In the genomic region with DNA sequence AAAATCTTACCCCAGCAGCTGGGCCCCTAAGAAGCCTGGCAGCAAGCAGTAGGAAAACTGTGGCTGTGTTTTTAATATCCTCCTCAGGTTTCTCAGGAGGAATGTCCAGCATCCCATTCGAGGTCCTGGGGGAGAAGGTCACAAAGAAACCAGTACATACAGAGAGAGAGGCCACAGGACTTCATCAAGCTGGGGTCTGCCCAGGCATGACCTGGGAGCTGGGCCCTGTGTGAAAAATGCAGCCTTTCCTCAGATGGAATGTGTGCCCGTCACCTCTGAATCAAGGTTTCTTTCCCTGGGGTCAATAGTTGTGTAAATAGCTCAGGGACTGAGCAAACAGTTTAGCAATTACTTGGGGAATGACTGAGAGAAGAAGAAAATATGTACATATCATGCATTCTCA, we compare ENCODE assay signal across 1 cellular context.
TF ChIP-seq lines count a peak whose summit lies in the region.

No MANE protein-coding gene starts in this region.

TF ChIP-seq in HepG2, 621 proteins besides CTCF, POLR2A, EP300 and RAD21 (continued from another document and continues in another):
- TF ChIP-seq SP1 (IDR thresholded peaks at IDR 0.05) (no peak), SP1 (CRISPR knock-in tag; IDR thresholded peaks at IDR 0.05) (no peak), U2AF2 (IDR thresholded peaks at IDR 0.05; ENCODE audit: low read depth, low read length) (no peak), NFE2L2 (IDR thresholded peaks at IDR 0.05; ENCODE audit: low read length) (no peak), ZNF296 (CRISPR knock-in tag; conservative IDR thresholded peaks at IDR 0.05) (no peak), ZNF207 (IDR thresholded peaks at IDR 0.05; ENCODE audit: borderline replicate concordance) (no peak), ZNF143 (CRISPR knock-in tag; IDR thresholded peaks at IDR 0.05) (no peak), TCF12 (IDR thresholded peaks at IDR 0.05) (no peak), TCF12 (CRISPR knock-in tag; IDR thresholded peaks at IDR 0.05) (no peak), DNMT1 (CRISPR knock-in tag; IDR thresholded peaks at IDR 0.05) (no peak), ZNF367 (CRISPR knock-in tag; IDR thresholded peaks at IDR 0.05; ENCODE audit: borderline replicate concordance) (no peak), GATAD2A (CRISPR knock-in tag; IDR thresholded peaks at IDR 0.05) (peak; percentile 98), ARHGAP35 (CRISPR knock-in tag; IDR thresholded peaks at IDR 0.05; ENCODE audit: borderline replicate concordance) (no peak), GABPA (IDR thresholded peaks at IDR 0.05; ENCODE audit: low read depth, low read length) (no peak), GABPA (CRISPR knock-in tag; IDR thresholded peaks at IDR 0.05; ENCODE audit: low read depth) (peak; percentile 40; the same call in 1 of the 2 replicates), ZNF3 (CRISPR knock-in tag; IDR thresholded peaks at IDR 0.05) (no peak), SYNCRIP (IDR thresholded peaks at IDR 0.05; ENCODE audit: insufficient read depth, low read depth, low read length) (no peak), MIXL1 (CRISPR knock-in tag; IDR thresholded peaks at IDR 0.05) (peak; percentile 90), ZC3H13 (CRISPR knock-in tag; IDR thresholded peaks at IDR 0.05) (0 out of 2 replicates have a peak, but pooled peaks have one; percentile 32), ZNF562 (CRISPR knock-in tag; IDR thresholded peaks at IDR 0.05; ENCODE audit: borderline replicate concordance) (no peak), NFIB (CRISPR knock-in tag; IDR thresholded peaks at IDR 0.05; ENCODE audit: borderline replicate concordance) (no peak), ZFP82 (CRISPR knock-in tag; IDR thresholded peaks at IDR 0.05; ENCODE audit: borderline replicate concordance) (no peak), ZNF7 (CRISPR knock-in tag; IDR thresholded peaks at IDR 0.05) (no peak), ZNF260 (CRISPR knock-in tag; IDR thresholded peaks at IDR 0.05; ENCODE audit: borderline replicate concordance, low read depth) (no peak), ETV5 (CRISPR knock-in tag; IDR thresholded peaks at IDR 0.05; ENCODE audit: borderline replicate concordance) (peak; percentile 44; the same call in 1 of the 2 replicates), ZSCAN9 (CRISPR knock-in tag; IDR thresholded peaks at IDR 0.05; ENCODE audit: borderline replicate concordance) (peak; percentile 88), U2AF1 (optimal IDR thresholded peaks at IDR 0.05; ENCODE audit: low read depth, low read length) (no peak), ZKSCAN8 (CRISPR knock-in tag; IDR thresholded peaks at IDR 0.05; ENCODE audit: borderline replicate concordance) (peak; percentile 77; the same call in 1 of the 2 replicates), NR3C1 (CRISPR knock-in tag; IDR thresholded peaks at IDR 0.05) (no peak), ZNF598 (CRISPR knock-in tag; IDR thresholded peaks at IDR 0.05; ENCODE audit: borderline replicate concordance) (no peak), SPEN (CRISPR knock-in tag; IDR thresholded peaks at IDR 0.05; ENCODE audit: low read depth) (0 out of 2 replicates have a peak, but pooled peaks have one; percentile 53), CEBPB (IDR thresholded peaks at IDR 0.05; ENCODE audit: borderline replicate concordance, low read depth, low read length) (peak; percentile 86), MYNN (CRISPR knock-in tag; IDR thresholded peaks at IDR 0.05; ENCODE audit: low read depth) (no peak), ZNF792 (CRISPR knock-in tag; IDR thresholded peaks at IDR 0.05) (no peak), KAT8 (CRISPR knock-in tag; IDR thresholded peaks at IDR 0.05) (no peak; the same call in 1 of the 2 replicates), RCOR2 (CRISPR knock-in tag; IDR thresholded peaks at IDR 0.05) (peak; percentile 84), SMC3 (IDR thresholded peaks at IDR 0.05; ENCODE audit: low read length) (peak; percentile 23; the same call in 1 of the 2 replicates), KLF11 (CRISPR knock-in tag; IDR thresholded peaks at IDR 0.05) (no peak), GZF1 (CRISPR knock-in tag; IDR thresholded peaks at IDR 0.05) (no peak; the same call in 1 of the 2 replicates), NFYC (CRISPR knock-in tag; IDR thresholded peaks at IDR 0.05) (peak; percentile 22; the same call in 1 of the 2 replicates), ONECUT2 (CRISPR knock-in tag; IDR thresholded peaks at IDR 0.05) (peak; percentile 82), TOE1 (CRISPR knock-in tag; IDR thresholded peaks at IDR 0.05) (no peak), ZNF263 (CRISPR knock-in tag; IDR thresholded peaks at IDR 0.05) (no peak), ZNF883 (CRISPR knock-in tag; IDR thresholded peaks at IDR 0.05; ENCODE audit: not compliant biosample characterization) (no peak), ZNF432 (CRISPR knock-in tag; IDR thresholded peaks at IDR 0.05; ENCODE audit: borderline replicate concordance) (no peak), GTF3A (CRISPR knock-in tag; conservative IDR thresholded peaks at IDR 0.05) (no peak), AKAP8 (CRISPR knock-in tag; IDR thresholded peaks at IDR 0.05) (peak; percentile 35; the same call in 1 of the 2 replicates), ISX (CRISPR knock-in tag; conservative IDR thresholded peaks at IDR 0.05) (no peak), FOXM1 (CRISPR knock-in tag; IDR thresholded peaks at IDR 0.05) (no peak), MAFF (IDR thresholded peaks at IDR 0.05; ENCODE audit: low read depth, low read length) (no peak), SRY (CRISPR knock-in tag; IDR thresholded peaks at IDR 0.05) (no peak), ZNF749 (CRISPR knock-in tag; IDR thresholded peaks at IDR 0.05; ENCODE audit: borderline replicate concordance) (no peak)
- TF ChIP-seq, protein P1, sequence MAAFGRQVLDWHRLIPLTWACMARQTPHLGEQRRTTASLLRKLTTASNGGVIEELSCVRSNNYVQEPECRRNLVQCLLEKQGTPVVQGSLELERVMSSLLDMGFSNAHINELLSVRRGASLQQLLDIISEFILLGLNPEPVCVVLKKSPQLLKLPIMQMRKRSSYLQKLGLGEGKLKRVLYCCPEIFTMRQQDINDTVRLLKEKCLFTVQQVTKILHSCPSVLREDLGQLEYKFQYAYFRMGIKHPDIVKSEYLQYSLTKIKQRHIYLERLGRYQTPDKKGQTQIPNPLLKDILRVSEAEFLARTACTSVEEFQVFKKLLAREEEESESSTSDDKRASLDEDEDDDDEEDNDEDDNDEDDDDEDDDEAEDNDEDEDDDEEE (CRISPR knock-in tag; IDR thresholded peaks at IDR 0.05): no peak
- TF ChIP-seq, protein P2, sequence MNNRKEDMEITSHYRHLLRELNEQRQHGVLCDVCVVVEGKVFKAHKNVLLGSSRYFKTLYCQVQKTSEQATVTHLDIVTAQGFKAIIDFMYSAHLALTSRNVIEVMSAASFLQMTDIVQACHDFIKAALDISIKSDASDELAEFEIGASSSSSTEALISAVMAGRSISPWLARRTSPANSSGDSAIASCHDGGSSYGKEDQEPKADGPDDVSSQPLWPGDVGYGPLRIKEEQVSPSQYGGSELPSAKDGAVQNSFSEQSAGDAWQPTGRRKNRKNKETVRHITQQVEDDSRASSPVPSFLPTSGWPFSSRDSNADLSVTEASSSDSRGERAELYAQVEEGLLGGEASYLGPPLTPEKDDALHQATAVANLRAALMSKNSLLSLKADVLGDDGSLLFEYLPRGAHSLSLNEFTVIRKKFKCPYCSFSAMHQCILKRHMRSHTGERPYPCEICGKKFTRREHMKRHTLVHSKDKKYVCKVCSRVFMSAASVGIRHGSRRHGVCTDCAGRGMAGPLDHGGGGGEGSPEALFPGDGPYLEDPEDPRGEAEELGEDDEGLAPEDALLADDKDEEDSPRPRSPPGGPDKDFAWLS (CRISPR knock-in tag; IDR thresholded peaks at IDR 0.05; ENCODE audit: borderline replicate concordance): no peak
- TF ChIP-seq, protein P3, sequence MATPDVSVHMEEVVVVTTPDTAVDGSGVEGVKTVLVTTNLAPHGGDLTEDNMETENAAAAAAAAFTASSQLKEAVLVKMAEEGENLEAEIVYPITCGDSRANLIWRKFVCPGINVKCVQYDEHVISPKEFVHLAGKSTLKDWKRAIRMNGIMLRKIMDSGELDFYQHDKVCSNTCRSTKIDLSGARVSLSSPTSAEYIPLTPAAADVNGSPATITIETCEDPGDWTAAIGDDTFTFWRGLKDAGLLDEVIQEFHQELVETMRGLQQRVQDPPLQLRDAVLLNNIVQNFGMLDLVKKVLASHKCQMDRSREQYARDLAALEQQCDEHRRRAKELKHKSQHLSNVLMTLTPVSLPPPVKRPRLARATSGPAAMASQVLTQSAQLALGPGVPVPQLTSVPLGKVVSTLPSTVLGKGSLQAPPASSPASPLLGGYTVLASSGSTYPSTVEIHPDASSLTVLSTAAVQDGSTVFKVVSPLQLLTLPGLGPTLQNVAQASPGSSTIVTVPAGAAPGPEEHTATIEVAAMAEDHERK (CRISPR knock-in tag; IDR thresholded peaks at IDR 0.05; ENCODE audit: low read depth): no peak
- TF ChIP-seq, protein P4, sequence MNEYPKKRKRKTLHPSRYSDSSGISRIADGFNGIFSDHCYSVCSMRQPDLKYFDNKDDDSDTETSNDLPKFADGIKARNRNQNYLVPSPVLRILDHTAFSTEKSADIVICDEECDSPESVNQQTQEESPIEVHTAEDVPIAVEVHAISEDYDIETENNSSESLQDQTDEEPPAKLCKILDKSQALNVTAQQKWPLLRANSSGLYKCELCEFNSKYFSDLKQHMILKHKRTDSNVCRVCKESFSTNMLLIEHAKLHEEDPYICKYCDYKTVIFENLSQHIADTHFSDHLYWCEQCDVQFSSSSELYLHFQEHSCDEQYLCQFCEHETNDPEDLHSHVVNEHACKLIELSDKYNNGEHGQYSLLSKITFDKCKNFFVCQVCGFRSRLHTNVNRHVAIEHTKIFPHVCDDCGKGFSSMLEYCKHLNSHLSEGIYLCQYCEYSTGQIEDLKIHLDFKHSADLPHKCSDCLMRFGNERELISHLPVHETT (CRISPR knock-in tag; conservative IDR thresholded peaks at IDR 0.05): no peak
- TF ChIP-seq, protein P5, sequence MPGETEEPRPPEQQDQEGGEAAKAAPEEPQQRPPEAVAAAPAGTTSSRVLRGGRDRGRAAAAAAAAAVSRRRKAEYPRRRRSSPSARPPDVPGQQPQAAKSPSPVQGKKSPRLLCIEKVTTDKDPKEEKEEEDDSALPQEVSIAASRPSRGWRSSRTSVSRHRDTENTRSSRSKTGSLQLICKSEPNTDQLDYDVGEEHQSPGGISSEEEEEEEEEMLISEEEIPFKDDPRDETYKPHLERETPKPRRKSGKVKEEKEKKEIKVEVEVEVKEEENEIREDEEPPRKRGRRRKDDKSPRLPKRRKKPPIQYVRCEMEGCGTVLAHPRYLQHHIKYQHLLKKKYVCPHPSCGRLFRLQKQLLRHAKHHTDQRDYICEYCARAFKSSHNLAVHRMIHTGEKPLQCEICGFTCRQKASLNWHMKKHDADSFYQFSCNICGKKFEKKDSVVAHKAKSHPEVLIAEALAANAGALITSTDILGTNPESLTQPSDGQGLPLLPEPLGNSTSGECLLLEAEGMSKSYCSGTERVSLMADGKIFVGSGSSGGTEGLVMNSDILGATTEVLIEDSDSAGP (CRISPR knock-in tag; IDR thresholded peaks at IDR 0.05; ENCODE audit: borderline replicate concordance): no peak
- TF ChIP-seq, protein P6, sequence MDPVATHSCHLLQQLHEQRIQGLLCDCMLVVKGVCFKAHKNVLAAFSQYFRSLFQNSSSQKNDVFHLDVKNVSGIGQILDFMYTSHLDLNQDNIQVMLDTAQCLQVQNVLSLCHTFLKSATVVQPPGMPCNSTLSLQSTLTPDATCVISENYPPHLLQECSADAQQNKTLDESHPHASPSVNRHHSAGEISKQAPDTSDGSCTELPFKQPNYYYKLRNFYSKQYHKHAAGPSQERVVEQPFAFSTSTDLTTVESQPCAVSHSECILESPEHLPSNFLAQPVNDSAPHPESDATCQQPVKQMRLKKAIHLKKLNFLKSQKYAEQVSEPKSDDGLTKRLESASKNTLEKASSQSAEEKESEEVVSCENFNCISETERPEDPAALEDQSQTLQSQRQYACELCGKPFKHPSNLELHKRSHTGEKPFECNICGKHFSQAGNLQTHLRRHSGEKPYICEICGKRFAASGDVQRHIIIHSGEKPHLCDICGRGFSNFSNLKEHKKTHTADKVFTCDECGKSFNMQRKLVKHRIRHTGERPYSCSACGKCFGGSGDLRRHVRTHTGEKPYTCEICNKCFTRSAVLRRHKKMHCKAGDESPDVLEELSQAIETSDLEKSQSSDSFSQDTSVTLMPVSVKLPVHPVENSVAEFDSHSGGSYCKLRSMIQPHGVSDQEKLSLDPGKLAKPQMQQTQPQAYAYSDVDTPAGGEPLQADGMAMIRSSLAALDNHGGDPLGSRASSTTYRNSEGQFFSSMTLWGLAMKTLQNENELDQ (CRISPR knock-in tag; IDR thresholded peaks at IDR 0.05; ENCODE audit: borderline replicate concordance): no peak
- TF ChIP-seq, protein P7, sequence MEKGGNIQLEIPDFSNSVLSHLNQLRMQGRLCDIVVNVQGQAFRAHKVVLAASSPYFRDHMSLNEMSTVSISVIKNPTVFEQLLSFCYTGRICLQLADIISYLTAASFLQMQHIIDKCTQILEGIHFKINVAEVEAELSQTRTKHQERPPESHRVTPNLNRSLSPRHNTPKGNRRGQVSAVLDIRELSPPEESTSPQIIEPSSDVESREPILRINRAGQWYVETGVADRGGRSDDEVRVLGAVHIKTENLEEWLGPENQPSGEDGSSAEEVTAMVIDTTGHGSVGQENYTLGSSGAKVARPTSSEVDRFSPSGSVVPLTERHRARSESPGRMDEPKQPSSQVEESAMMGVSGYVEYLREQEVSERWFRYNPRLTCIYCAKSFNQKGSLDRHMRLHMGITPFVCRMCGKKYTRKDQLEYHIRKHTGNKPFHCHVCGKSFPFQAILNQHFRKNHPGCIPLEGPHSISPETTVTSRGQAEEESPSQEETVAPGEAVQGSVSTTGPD (CRISPR knock-in tag; IDR thresholded peaks at IDR 0.05): no peak
- TF ChIP-seq, protein P8, sequence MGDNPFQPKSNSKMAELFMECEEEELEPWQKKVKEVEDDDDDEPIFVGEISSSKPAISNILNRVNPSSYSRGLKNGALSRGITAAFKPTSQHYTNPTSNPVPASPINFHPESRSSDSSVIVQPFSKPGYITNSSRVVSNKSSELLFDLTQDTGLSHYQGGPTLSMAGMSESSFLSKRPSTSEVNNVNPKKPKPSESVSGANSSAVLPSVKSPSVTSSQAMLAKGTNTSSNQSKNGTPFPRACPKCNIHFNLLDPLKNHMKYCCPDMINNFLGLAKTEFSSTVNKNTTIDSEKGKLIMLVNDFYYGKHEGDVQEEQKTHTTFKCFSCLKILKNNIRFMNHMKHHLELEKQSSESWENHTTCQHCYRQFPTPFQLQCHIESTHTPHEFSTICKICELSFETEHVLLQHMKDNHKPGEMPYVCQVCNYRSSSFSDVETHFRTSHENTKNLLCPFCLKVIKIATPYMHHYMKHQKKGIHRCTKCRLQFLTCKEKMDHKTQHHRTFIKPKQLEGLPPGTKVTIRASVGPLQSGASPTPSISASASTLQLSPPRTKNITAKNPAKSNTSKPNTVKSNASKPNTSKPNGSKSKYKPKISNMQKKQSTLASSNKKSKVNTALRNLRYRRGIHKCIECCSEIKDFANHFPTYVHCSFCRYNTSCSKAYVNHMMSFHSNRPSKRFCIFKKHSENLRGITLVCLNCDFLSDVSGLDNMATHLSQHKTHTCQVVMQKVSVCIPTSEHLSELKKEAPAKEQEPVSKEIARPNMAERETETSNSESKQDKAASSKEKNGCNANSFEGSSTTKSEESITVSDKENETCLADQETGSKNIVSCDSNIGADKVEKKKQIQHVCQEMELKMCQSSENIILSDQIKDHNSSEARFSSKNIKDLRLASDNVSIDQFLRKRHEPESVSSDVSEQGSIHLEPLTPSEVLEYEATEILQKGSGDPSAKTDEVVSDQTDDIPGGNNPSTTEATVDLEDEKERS (CRISPR knock-in tag; IDR thresholded peaks at IDR 0.05): peak; percentile 32; the same call in 1 of the 2 replicates
- TF ChIP-seq, protein P9, sequence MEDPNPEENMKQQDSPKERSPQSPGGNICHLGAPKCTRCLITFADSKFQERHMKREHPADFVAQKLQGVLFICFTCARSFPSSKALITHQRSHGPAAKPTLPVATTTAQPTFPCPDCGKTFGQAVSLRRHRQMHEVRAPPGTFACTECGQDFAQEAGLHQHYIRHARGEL (CRISPR knock-in tag; IDR thresholded peaks at IDR 0.05): no peak
